ENCODE assay signal across 9 cellular contexts in genomic region chr9:36137392-36138004, GRCh38. TPM values are rescaled to one million over a fixed set of nuclear protein-coding genes. Genes with fewer than 3 reads are reported as not detected.
DNase-seq lines count a peak whose midpoint lies in the region; ATAC-seq and TF ChIP-seq lines count a peak whose summit lies in the region.
"Had no signal": no experiment of that assay in that cellular context is flagged by ENCODE, and none has a peak within 500 bp of the region (broad histone marks: within the 10 kb centered on the region; RNA-seq: fewer than 3 reads in every experiment).

No MANE protein-coding gene starts in this region.

- no peak overlapping the region for H3K9ac ChIP-seq in OCI-LY1 (ENCODE audit: low read length)

- H3K4me2 ChIP-seq in OCI-LY1 (ENCODE audit: low read length): peak overlapping the region; percentile 71; the same call in 1 of the 2 replicates

- no peak for ATAC-seq in HG02610 (IDR thresholded peaks at IDR 0.05; ENCODE audit: unreplicated experiment)
- ATAC-seq in HG03439 (IDR thresholded peaks at IDR 0.05; ENCODE audit: unreplicated experiment): no peak
- ATAC-seq in GM21619 (IDR thresholded peaks at IDR 0.05; ENCODE audit: unreplicated experiment): no peak

- H3K9me3 ChIP-seq in OCI-LY1 (ENCODE audit: low read length) (no peaks in the 10 kb centered on the region), esophagus muscularis mucosa (no peaks in the 10 kb centered on the region), neutrophil (no peaks in the 10 kb centered on the region)

- DNase-seq in D341Med (ENCODE audit: low spot score) (peak; percentile 61), esophagus muscularis mucosa (ENCODE audit: extremely low spot score) (no peak)
- no peak for DNase-seq in stimulated activated CD4-positive, alpha-beta T cell treated with anti-CD3 and anti-CD28 coated beads, Interleukin-4, amount 100 ng/mL, for 4 hours

- 0 out of 2 replicates have a peak, but pooled peaks cover 3% of the 10 kb centered on the region for H3K27me3 ChIP-seq in OCI-LY1 (ENCODE audit: insufficient read depth, low read length)
- no peaks in the 10 kb centered on the region for H3K27me3 ChIP-seq in esophagus muscularis mucosa
- no peaks in the 10 kb centered on the region for H3K27me3 ChIP-seq in neutrophil

- no peak for TF ChIP-seq POLR2A in esophagus muscularis mucosa (IDR thresholded peaks at IDR 0.05; ENCODE audit: low read depth)

- TF ChIP-seq CTCF in OCI-LY1 (IDR thresholded peaks at IDR 0.05; ENCODE audit: low read length) (no peak), esophagus muscularis mucosa (IDR thresholded peaks at IDR 0.05) (no peak), neutrophil (IDR thresholded peaks at IDR 0.05) (no peak)

- H4K20me1 ChIP-seq in OCI-LY1 (ENCODE audit: insufficient read depth, low read length): no peaks in the 10 kb centered on the region

- H3K4me1 ChIP-seq in OCI-LY1 (ENCODE audit: insufficient read depth, low read length, severe bottlenecking) (no peaks in the 10 kb centered on the region), esophagus muscularis mucosa (peaks cover 34 to 68% (median 65%) of the 10 kb centered on the region in 4 donors), neutrophil (ENCODE audit: control insufficient read depth in 1 of 2, insufficient read depth in 1 of 2, low read depth in 1 of 2, low read length in 1 of 2) (peaks cover 63 to 64% of the 10 kb centered on the region in 2 experiments)

- 25% methylated on average over 9 of the region's 12 CpGs for WGBS in esophagus muscularis mucosa

- H3K27ac ChIP-seq in OCI-LY1 (ENCODE audit: low read depth, low read length, poor library complexity, severe bottlenecking) (no peak overlapping the region), esophagus muscularis mucosa (replicated peaks in 1 of 4) (peak overlapping the region; percentile 90 to 94 (median 92)), neutrophil (peak overlapping the region; percentile 100)

- H3F3A ChIP-seq in OCI-LY1 (ENCODE audit: insufficient read depth, low read length): no peaks in the 10 kb centered on the region

- H3K4me3 ChIP-seq in OCI-LY1 (ENCODE audit: low read depth, low read length, poor library complexity, severe bottlenecking): peak overlapping the region; percentile 56
- peak overlapping the region; percentile 83 to 99 (median 86) for H3K4me3 ChIP-seq in esophagus muscularis mucosa
- peak overlapping the region; percentile 85 to 99 for H3K4me3 ChIP-seq in neutrophil (ENCODE audit: low read depth in 1 of 2, low read length in 1 of 2)

- no peak for TF ChIP-seq EP300 in esophagus muscularis mucosa (IDR thresholded peaks at IDR 0.05)

- H3K9me2 ChIP-seq in OCI-LY1 (ENCODE audit: low read depth, low read length): no peaks in the 10 kb centered on the region

- intact Hi-C loops in esophagus muscularis mucosa (cut with DNase I): loop anchor here (5.0 kb wide), 1 partner anchor 35 kb away; no protein-coding TSS in a partner anchor

- H2AFZ ChIP-seq in OCI-LY1 (ENCODE audit: low read length): no peak overlapping the region

- no peaks in the 10 kb centered on the region for H3K79me2 ChIP-seq in OCI-LY1 (ENCODE audit: insufficient read depth, low read length)

- H3K36me3 ChIP-seq in OCI-LY1 (ENCODE audit: insufficient read depth, low read length) (no peaks in the 10 kb centered on the region), esophagus muscularis mucosa (no peaks in the 10 kb centered on the region), neutrophil (peaks cover 6% of the 10 kb centered on the region)

RNA-seq across cellular contexts. Expression of gene GLIPR2, which starts 1.0 kb away (rescaled TPM):
- total RNA-seq in esophagus muscularis mucosa: 10 to 100 TPM; 51.3 to 84.9 (median 59.6) TPM

RNA-seq across cellular contexts. Expression of gene CCIN, which starts 31.7 kb away (rescaled TPM):
- total RNA-seq in esophagus muscularis mucosa: 1 to 10 TPM in 1 of 4 donors, under 1 TPM in 3; 0.39 to 1.0 (median 0.46) TPM
- total RNA-seq: HT1080 had no signal

RNA-seq across cellular contexts. Expression of gene CLTA, which starts 53.2 kb away (rescaled TPM):
- 100 to 1,000 TPM; 125 to 178 (median 159) TPM for total RNA-seq in esophagus muscularis mucosa
